ENCODE assay signal across 13 cellular contexts in the genomic region with DNA sequence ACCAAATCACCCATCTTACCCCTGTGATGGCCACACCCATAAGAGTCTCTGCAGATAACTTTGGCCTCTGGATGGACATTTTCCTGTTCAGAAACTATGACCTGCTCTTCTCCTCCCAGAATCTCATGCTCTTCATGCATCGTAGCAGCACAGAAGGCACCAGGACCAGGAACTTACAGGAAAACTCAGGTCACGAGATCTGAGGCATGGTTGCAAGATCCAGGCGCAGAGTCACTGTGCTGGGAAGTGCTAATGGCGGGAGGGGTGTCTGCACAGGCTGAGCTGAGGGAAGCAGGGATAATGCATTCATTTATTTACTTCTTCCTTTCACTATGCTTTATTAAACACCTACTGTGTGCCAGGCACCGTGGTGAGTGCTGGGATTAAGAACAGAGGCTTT. TPM values are rescaled to one million over a fixed set of nuclear protein-coding genes. Genes with fewer than 3 reads are reported as not detected.
A peak's percentile ranks its signal among the peaks of the same experiment; 100 is the strongest.
DNase-seq lines count a peak whose midpoint lies in the region; ATAC-seq, FAIRE-seq and TF ChIP-seq lines count a peak whose summit lies in the region.
"Had no signal": no experiment of that assay in that cellular context is flagged by ENCODE, and none has a peak within 500 bp of the region (broad histone marks: within the 10 kb centered on the region; RNA-seq: fewer than 3 reads in every experiment).

No MANE protein-coding gene starts in this region.

- no peaks in the 10 kb centered on the region for H3K79me1 ChIP-seq in IMR-90 (ENCODE audit: low read depth in 1 of 2, low read length in 2 of 2)

- H3K27ac ChIP-seq in GM23248 = peak overlapping the region; percentile 73
- H3K27ac ChIP-seq in IMR-90 (ENCODE audit: insufficient read depth, low read length) = peak overlapping the region; percentile 32; the same call in 1 of the 2 replicates
- H3K27ac ChIP-seq in endothelial cell of umbilical vein (ENCODE audit: insufficient read depth, low read depth, low read length) = no peak overlapping the region
- H3K27ac ChIP-seq: SK-N-MC had no signal

- peak; percentile 54 for FAIRE-seq in endothelial cell of umbilical vein (lab: Jason Lieb, UNC)
- FAIRE-seq: HTR-8/SVneo had no signal

- peak overlapping the region; percentile 83 for H2BK20ac ChIP-seq in IMR-90 (ENCODE audit: low read depth, low read length)

- H4K8ac ChIP-seq in IMR-90 (ENCODE audit: low read depth in 2 of 2, low read length in 2 of 2) = peak overlapping the region; percentile 28 to 48

- in situ Hi-C loops in GM23248 (cut with MboI) (no loop called here), IMR-90 (cut with MboI; ENCODE audit: low sequenced_read_pairs) (no loop called here)

- H2AK5ac ChIP-seq in IMR-90 (ENCODE audit: low read depth, low read length) = peak overlapping the region; percentile 92

- H3K4ac ChIP-seq in IMR-90 (ENCODE audit: low read depth, low read length) = peak overlapping the region; percentile 47

- peak overlapping the region; percentile 34; the same call in 1 of the 2 replicates for H3K18ac ChIP-seq in IMR-90 (ENCODE audit: low read depth, low read length)

- POLR2A ChIA-PET in IMR-90 (lab: Charles Lee; ENCODE audit: unreplicated experiment) = no interaction called here
- POLR2A ChIA-PET in endothelial cell of umbilical vein (lab: Charles Lee) = no interaction called here

- CTCF ChIA-PET in IMR-90 (lab: Yijun Ruan, JAX) (no interaction called here), endothelial cell of umbilical vein (lab: Charles Lee) (interaction anchor here (1.1 to 3.1 kb wide), 5 partner anchors 10 to 931 kb away, joined by 3 to 12 read pairs (median 5); no protein-coding TSS in a partner anchor)

- DNase-seq in GM23248 (peak; percentile 66), IMR-90 (no peak), endothelial cell of umbilical vein (ENCODE audit: low read depth, low spot score) (no peak), EL (no peak)
- no peak for DNase-seq in activated CD4-positive, alpha-beta T cell treated with anti-CD3 and anti-CD28 coated beads, Interleukin-2, amount 50 U/mL, for 48 hours
- DNase-seq in stimulated activated CD4-positive, alpha-beta T cell treated with anti-CD3 and anti-CD28 coated beads, Interleukin-4, amount 100 ng/mL, for 24 hours = no peak
- DNase-seq: Caco-2, NCI-H1105, NCI-H1694 treated with DMSO at 0.1 percent for 48 hours had no signal

- no peaks in the 10 kb centered on the region for H3K36me3 ChIP-seq in GM23248 (ENCODE audit: low read depth)
- H3K36me3 ChIP-seq in IMR-90 (ENCODE audit: control insufficient read depth, insufficient read depth, low read length) = no peaks in the 10 kb centered on the region
- H3K36me3 ChIP-seq in endothelial cell of umbilical vein (ENCODE audit: control insufficient read depth in 2 of 2, extremely low read depth in 1 of 2, insufficient read depth in 2 of 2, low read length in 2 of 2) = no peaks in the 10 kb centered on the region
- H3K36me3 ChIP-seq in skeletal muscle satellite cell (ENCODE audit: insufficient read depth, low read length) = no peaks in the 10 kb centered on the region

- TF ChIP-seq POLR2A in IMR-90 (IDR thresholded peaks at IDR 0.05; ENCODE audit: low read depth, low read length) (no peak), endothelial cell of umbilical vein (IDR thresholded peaks at IDR 0.05; ENCODE audit: low read depth, low read length) (no peak)

- H2BK15ac ChIP-seq in IMR-90 (ENCODE audit: low read depth, low read length) = peak overlapping the region; percentile 61; the same call in 2 of the 3 replicates

- H2AFZ ChIP-seq in GM23248 (no peak overlapping the region), IMR-90 (replicated peaks; ENCODE audit: low read length, poor library complexity) (peak overlapping the region; percentile 11), endothelial cell of umbilical vein (ENCODE audit: low read depth, low read length) (no peak overlapping the region)

- no peaks in the 10 kb centered on the region for H3K27me3 ChIP-seq in GM23248 (replicated peaks; ENCODE audit: insufficient read depth)
- H3K27me3 ChIP-seq in IMR-90 (ENCODE audit: control insufficient read depth, insufficient read depth, low read length) = no peaks in the 10 kb centered on the region
- H3K27me3 ChIP-seq in endothelial cell of umbilical vein (ENCODE audit: control insufficient read depth in 2 of 2, insufficient read depth in 2 of 2, low read length in 2 of 2) = peaks cover 0 to 10% of the 10 kb centered on the region in 2 experiments
- H3K27me3 ChIP-seq in skeletal muscle satellite cell (ENCODE audit: control insufficient read depth, insufficient read depth, low read length) = no peaks in the 10 kb centered on the region

- H3K4me2 ChIP-seq in GM23248 (ENCODE audit: unreplicated experiment) (peak overlapping the region; percentile 73), IMR-90 (ENCODE audit: low read depth, low read length) (no peak overlapping the region), endothelial cell of umbilical vein (ENCODE audit: insufficient read depth, low read length) (peak overlapping the region; percentile 70), skeletal muscle satellite cell (ENCODE audit: low read length) (peak overlapping the region; percentile 4)

- H3K4me1 ChIP-seq in GM23248 (ENCODE audit: insufficient read depth) (peaks cover 61% of the 10 kb centered on the region), IMR-90 (ENCODE audit: control insufficient read depth, insufficient read depth, low read length) (peaks cover 8% of the 10 kb centered on the region), endothelial cell of umbilical vein (ENCODE audit: control insufficient read depth, extremely low read depth, insufficient read depth, low read length) (peaks cover 16% of the 10 kb centered on the region), skeletal muscle satellite cell (ENCODE audit: control insufficient read depth, insufficient read depth, low read length) (peaks cover 45% of the 10 kb centered on the region)
- H3K4me1 ChIP-seq: Caco-2 had no signal

- WGBS in GM23248 (ENCODE audit: low coverage in 1 of 2, low lambda C conversion rate in 2 of 2, missing lambda C conversion rate in 2 of 2), 2 experiments = 19 to 20% methylated on average over 5 of the region's 5 CpGs
- no CpG with 5 or more reads among the region's 5 CpGs for WGBS in IMR-90 (ENCODE audit: extremely low coverage in 2 of 2, insufficient read length in 1 of 2), 2 experiments

- no peak for ATAC-seq in IMR-90 (ENCODE audit: low read depth)

- no peaks in the 10 kb centered on the region for H3K9me2 ChIP-seq in GM23248 (ENCODE audit: insufficient read depth)

- H3K23ac ChIP-seq in IMR-90 (ENCODE audit: low read depth, low read length) = peak overlapping the region; percentile 9; the same call in 1 of the 2 replicates

- peak overlapping the region; percentile 7; the same call in 1 of the 2 replicates for H4K5ac ChIP-seq in IMR-90 (ENCODE audit: low read depth, low read length)

- peaks cover 32% of the 10 kb centered on the region for H3F3A ChIP-seq in GM23248 (ENCODE audit: insufficient read depth)

- TF ChIP-seq CTCF in IMR-90 (conservative IDR thresholded peaks at IDR 0.05; ENCODE audit: low read depth, low read length) = no peak
- no peak for TF ChIP-seq CTCF in endothelial cell of umbilical vein (IDR thresholded peaks at IDR 0.05; ENCODE audit: extremely low read depth in 1 of 2, insufficient read depth in 1 of 2, low read depth in 1 of 2, low read length in 2 of 2)

- no peak overlapping the region; the same call in 1 of the 2 replicates for H3K9ac ChIP-seq in GM23248
- no peak overlapping the region for H3K9ac ChIP-seq in IMR-90 (ENCODE audit: low read depth, low read length)
- H3K9ac ChIP-seq in endothelial cell of umbilical vein (replicated peaks; ENCODE audit: extremely low read depth, insufficient read depth, low read length) = no peak overlapping the region
- H3K9ac ChIP-seq in skeletal muscle satellite cell (ENCODE audit: low read depth, low read length) = no peak overlapping the region

- H3K79me2 ChIP-seq in GM23248 (ENCODE audit: insufficient read depth) (no peaks in the 10 kb centered on the region), endothelial cell of umbilical vein (ENCODE audit: control insufficient read depth, insufficient read depth, low read length) (no peaks in the 10 kb centered on the region)

- TF ChIP-seq RAD21 in IMR-90 (IDR thresholded peaks at IDR 0.05; ENCODE audit: low read length) = no peak

- H3K9me3 ChIP-seq in GM23248 (ENCODE audit: low read depth) (no peaks in the 10 kb centered on the region), IMR-90 (ENCODE audit: control insufficient read depth, insufficient read depth, low read length) (no peaks in the 10 kb centered on the region), endothelial cell of umbilical vein (replicated peaks; ENCODE audit: control insufficient read depth, insufficient read depth, low read length) (no peaks in the 10 kb centered on the region), skeletal muscle satellite cell (replicated peaks; ENCODE audit: low read length) (no peaks in the 10 kb centered on the region)
- H3K9me3 ChIP-seq: Caco-2 had no signal

- H2AK9ac ChIP-seq in IMR-90 (replicated peaks; ENCODE audit: low read depth, low read length, poor library complexity) = peak overlapping the region; percentile 60

- H3K4me3 ChIP-seq in GM23248 (no peak overlapping the region), IMR-90 (ENCODE audit: insufficient read depth, low read depth, low read length) (no peak overlapping the region), endothelial cell of umbilical vein (replicated peaks in 1 of 3; ENCODE audit: insufficient read depth in 1 of 3, low read depth in 1 of 3, low read length in 3 of 3) (no peak overlapping the region), skeletal muscle satellite cell (ENCODE audit: low read length) (no peak overlapping the region)
- H3K4me3 ChIP-seq: SK-N-MC had no signal

- no TSS peak for BruUV-seq in IMR-90 (replicated peaks; lab: Mats Ljungman, UMichigan)
- BruUV-seq in endothelial cell of umbilical vein (replicated peaks; lab: Mats Ljungman, UMichigan) = no TSS peak

- dilution Hi-C loops in IMR-90 (cut with HindIII; ENCODE audit: low sequenced_read_pairs, unreplicated experiment) = no loop called here
- dilution Hi-C loops in endothelial cell of umbilical vein (cut with MboI; ENCODE audit: extremely low pct_ligation_motif_present, low sequenced_read_pairs) = no loop called here

- H2BK5ac ChIP-seq in IMR-90 (ENCODE audit: low read depth, low read length, poor library complexity, severe bottlenecking) = peak overlapping the region; percentile 68

- H4K20me1 ChIP-seq in GM23248 (ENCODE audit: insufficient read depth) (no peaks in the 10 kb centered on the region), IMR-90 (ENCODE audit: insufficient read depth, low read length) (no peaks in the 10 kb centered on the region), endothelial cell of umbilical vein (replicated peaks; ENCODE audit: control insufficient read depth, extremely low read depth, insufficient read depth, low read length) (no peaks in the 10 kb centered on the region)

- H2BK120ac ChIP-seq in IMR-90 (ENCODE audit: low read depth, low read length) = peak overlapping the region; percentile 95

- H4K91ac ChIP-seq in IMR-90 (ENCODE audit: insufficient read depth, low read depth, low read length) = peak overlapping the region; percentile 77

- intact Hi-C loops in IMR-90 (cut with micrococcal nuclease) (no loop called here), endothelial cell of umbilical vein (cut with micrococcal nuclease) (loop anchor here (2.0 to 5.0 kb wide), 3 partner anchors 17 to 151 kb away; no protein-coding TSS in a partner anchor)

- peak overlapping the region; percentile 83 for H3K14ac ChIP-seq in IMR-90 (replicated peaks; ENCODE audit: low read depth, low read length)

- H3K9me1 ChIP-seq in IMR-90 (ENCODE audit: insufficient read depth, low read length) (peaks cover 10% of the 10 kb centered on the region), endothelial cell of umbilical vein (replicated peaks; ENCODE audit: control insufficient read depth, extremely low read depth, insufficient read depth, low read length) (no peaks in the 10 kb centered on the region)

- no peak overlapping the region for H3K56ac ChIP-seq in IMR-90 (ENCODE audit: extremely low read depth, insufficient read depth, low read length)

RNA-seq across cellular contexts. Expression of a gene that starts 48.2 kb away (rescaled TPM):
- total RNA-seq in GM23248 (2014; rRNA removed; shearing (Covaris generic)) = 496 and 507 TPM in 2 replicates
- polyA plus RNA-seq in GM23248 (2016; fragmentation: Nextera tagmentation; extraction: Ambion mirVana) (319 and 320 TPM in 2 replicates), IMR-90 (2012; rRNA removed) (24.9 and 26.7 TPM in 2 replicates), endothelial cell of umbilical vein (1.8 and 1.9 TPM in 2 replicates)
- total RNA-seq in IMR-90 (2012; rRNA removed) (17.5 and 20.8 TPM in 2 replicates), endothelial cell of umbilical vein (0.92 and 1.4 TPM in 2 replicates)
- polyA plus RNA-seq in IMR-90 (2012; cell fraction: cytosol; rRNA removed) = 26.8 and 38.4 TPM in 2 replicates
- polyA plus RNA-seq in IMR-90 (2012; cell fraction: nucleus; rRNA removed; ENCODE audit: low replicate concordance) = 30.8 and 37.2 TPM in 2 replicates
- 1.3 and 1.9 TPM in 2 replicates for polyA plus RNA-seq in endothelial cell of umbilical vein (2011; cell fraction: cytosol; rRNA removed)
- 1.6 and 1.8 TPM in 2 replicates for polyA plus RNA-seq in endothelial cell of umbilical vein (2011; cell fraction: nucleus; rRNA removed)
- 1.4 and 2.2 TPM in 2 replicates for polyA plus RNA-seq in endothelial cell of umbilical vein (2012)
- 1.5 and 3.2 TPM in 2 replicates for polyA minus RNA-seq in endothelial cell of umbilical vein
- not detected for polyA minus RNA-seq in endothelial cell of umbilical vein (2011; cell fraction: cytosol; rRNA and poly(A)+ RNA removed)
- polyA minus RNA-seq in endothelial cell of umbilical vein (2011; cell fraction: nucleus; rRNA and poly(A)+ RNA removed) = 0.58 and 0.67 TPM in 2 replicates
- total RNA-seq in skeletal muscle satellite cell (2012; rRNA removed) = 2.0 and 2.4 TPM in 2 replicates
- total RNA-seq: MCF 10A had no signal

Comparison
In these comparisons a context has a peak if more than half of its experiments do, and no peak if none do; other contexts are left out.
1. RNA of a gene that starts 48.2 kb away (total RNA-seq): 496 to 507 TPM in GM23248; 17.5 to 20.8 TPM in IMR-90 and 0.92 to 1.4 TPM in endothelial cell of umbilical vein; every median in the first group is over 10 times any median in the second.